In genomic region chr6:130421567-130421966, GRCh38 we compare ENCODE assay signal across 25 cellular contexts. TPM values are rescaled to one million over a fixed set of nuclear protein-coding genes. Genes with fewer than 3 reads are reported as not detected.
DNase-seq lines count a peak whose midpoint lies in the region; ATAC-seq, FAIRE-seq and TF ChIP-seq lines count a peak whose summit lies in the region.
"Had no signal": no experiment of that assay in that cellular context is flagged by ENCODE, and none has a peak within 500 bp of the region (broad histone marks: within the 10 kb centered on the region; RNA-seq: fewer than 3 reads in every experiment).

No MANE protein-coding gene starts in this region.

- no peaks in the 10 kb centered on the region for H3K36me3 Mint-ChIP-seq in astrocyte (ENCODE audit: low read depth, unreplicated experiment)
- H3K36me3 Mint-ChIP-seq in stimulated activated memory B cell treated with anti-CD40 and anti-IgM and Interleukin-4, amounts not matched to agents 10 μg/mL and 1 μg/mL and 100 μg/mL, for 72 hours: no peaks in the 10 kb centered on the region

- no peak for ATAC-seq in stimulated activated memory B cell treated with anti-CD40 and anti-IgM and Interleukin-4, amounts not matched to agents 10 μg/mL and 1 μg/mL and 100 μg/mL, for 72 hours
- ATAC-seq: PC-3, sciatic nerve had no signal

- H2AFZ ChIP-seq in astrocyte (ENCODE audit: low read depth, low read length): no peak overlapping the region
- H2AFZ ChIP-seq in smooth muscle cell (ENCODE audit: low read depth): no peak overlapping the region

- H3K36me3 ChIP-seq in astrocyte (ENCODE audit: insufficient read depth, low read length) (peaks cover 9% of the 10 kb centered on the region), smooth muscle cell (ENCODE audit: low read depth) (no peaks in the 10 kb centered on the region)
- H3K36me3 ChIP-seq: BLaER1, ovary had no signal

- H4K20me1 ChIP-seq in astrocyte (ENCODE audit: insufficient read depth, low read length) (no peaks in the 10 kb centered on the region), smooth muscle cell (ENCODE audit: low read depth) (peaks cover 4% of the 10 kb centered on the region)
- H4K20me1 ChIP-seq: BLaER1 had no signal

- H3K27ac Mint-ChIP-seq in astrocyte (ENCODE audit: unreplicated experiment): peak overlapping the region; percentile 3
- no peak overlapping the region for H3K27ac Mint-ChIP-seq in stimulated activated memory B cell treated with anti-CD40 and anti-IgM and Interleukin-4, amounts not matched to agents 10 μg/mL and 1 μg/mL and 100 μg/mL, for 72 hours

- FAIRE-seq in astrocyte (lab: Jason Lieb, UNC): peak; percentile 76
- FAIRE-seq: colon, D721Med had no signal

- H3K79me2 ChIP-seq in astrocyte (ENCODE audit: insufficient read depth, low read length): peaks cover 78% of the 10 kb centered on the region
- H3K79me2 ChIP-seq in smooth muscle cell (ENCODE audit: low read depth): peaks cover 74% of the 10 kb centered on the region

- no peaks in the 10 kb centered on the region for H3K9me3 ChIP-seq in astrocyte (ENCODE audit: insufficient read depth, low read depth, low read length)
- H3K9me3 ChIP-seq in smooth muscle cell (replicated peaks; ENCODE audit: low read depth): no peaks in the 10 kb centered on the region
- H3K9me3 ChIP-seq: BLaER1, ovary, testis had no signal

- peak overlapping the region; percentile 53 for H3K9ac ChIP-seq in astrocyte (ENCODE audit: low read length)
- no peak overlapping the region for H3K9ac ChIP-seq in smooth muscle cell (ENCODE audit: low read depth)
- H3K9ac ChIP-seq: BLaER1 had no signal

- no peak overlapping the region for H3K4me3 ChIP-seq in astrocyte (ENCODE audit: insufficient read depth, low read depth, low read length)
- H3K4me3 ChIP-seq in fibroblast of villous mesenchyme (ENCODE audit: low read depth, low read length): no peak overlapping the region
- H3K4me3 ChIP-seq in smooth muscle cell: no peak overlapping the region
- H3K4me3 ChIP-seq: BLaER1, ovary, testis had no signal

- H3K9me3 Mint-ChIP-seq in astrocyte (ENCODE audit: unreplicated experiment): no peaks in the 10 kb centered on the region
- H3K9me3 Mint-ChIP-seq in stimulated activated memory B cell treated with anti-CD40 and anti-IgM and Interleukin-4, amounts not matched to agents 10 μg/mL and 1 μg/mL and 100 μg/mL, for 72 hours: no peaks in the 10 kb centered on the region

- H3K4me2 ChIP-seq in astrocyte (ENCODE audit: low read length) (peak overlapping the region; percentile 56), smooth muscle cell (peak overlapping the region; percentile 16)
- H3K4me2 ChIP-seq: BLaER1 had no signal

- H3K27me3 ChIP-seq in astrocyte (ENCODE audit: insufficient read depth, low read length): no peaks in the 10 kb centered on the region
- no peaks in the 10 kb centered on the region for H3K27me3 ChIP-seq in smooth muscle cell (ENCODE audit: low read depth)
- H3K27me3 ChIP-seq: BLaER1, ovary, testis had no signal

- DNase-seq in HCEC 1CT: peak; percentile 60
- peak; percentile 91 for DNase-seq in astrocyte (ENCODE audit: low read depth)
- peak; percentile 72 for DNase-seq in fibroblast of villous mesenchyme (ENCODE audit: low read depth)
- DNase-seq in smooth muscle cell (lab: John Stamatoyannopoulos, UW; ENCODE audit: unreplicated experiment): no peak
- DNase-seq in H4 (ENCODE audit: low spot score): no peak
- no peak for DNase-seq in NCI-H1694 treated with DMSO at 0.1 percent for 48 hours (lab: John Stamatoyannopoulos, UW)
- DNase-seq: activated CD4-positive, alpha-beta T cell treated with anti-CD3 and anti-CD28 coated beads for 1 hour; GF-D8; GOT3; head of caudate nucleus; islet precursor cell; KBM-7; NCI-H1092 treated with DMSO at 0.1 percent for 48 hours; NCI-H748 treated with DMSO at 0.1 percent for 48 hours; ovary; PC-3; stimulated activated CD4-positive, alpha-beta T cell treated with anti-CD3 and anti-CD28 coated beads, Interleukin-4, amount 100 ng/mL, for 1 hour; T-helper 9 cell; testis had no signal

- H3K4me3 Mint-ChIP-seq in astrocyte (ENCODE audit: unreplicated experiment): no peak overlapping the region
- H3K4me3 Mint-ChIP-seq in stimulated activated memory B cell treated with anti-CD40 and anti-IgM and Interleukin-4, amounts not matched to agents 10 μg/mL and 1 μg/mL and 100 μg/mL, for 72 hours: no peak overlapping the region

- peaks cover 38% of the 10 kb centered on the region for H3K4me1 Mint-ChIP-seq in astrocyte (ENCODE audit: low read depth, unreplicated experiment)
- no peaks in the 10 kb centered on the region for H3K4me1 Mint-ChIP-seq in stimulated activated memory B cell treated with anti-CD40 and anti-IgM and Interleukin-4, amounts not matched to agents 10 μg/mL and 1 μg/mL and 100 μg/mL, for 72 hours

- H3K27ac ChIP-seq in astrocyte (ENCODE audit: low read depth, low read length) (peak overlapping the region; percentile 75), smooth muscle cell (ENCODE audit: low read depth) (peak overlapping the region; percentile 97)
- H3K27ac ChIP-seq: BLaER1, HL-60, ovary, testis had no signal

- 35% methylated on average over 1 of the region's 1 CpG for WGBS in smooth muscle cell (ENCODE audit: low lambda C conversion rate)

- TF ChIP-seq CTCF in astrocyte (IDR thresholded peaks at IDR 0.05; ENCODE audit: insufficient read depth, low read depth, low read length) (no peak), fibroblast of villous mesenchyme (IDR thresholded peaks at IDR 0.05; ENCODE audit: insufficient read depth, low read depth, low read length) (no peak), smooth muscle cell (IDR thresholded peaks at IDR 0.05; ENCODE audit: borderline replicate concordance, insufficient read depth, poor library complexity, severe bottlenecking) (no peak)

- peaks cover 13% of the 10 kb centered on the region for H3F3A ChIP-seq in smooth muscle cell (ENCODE audit: low read depth)

- H3K4me1 ChIP-seq in astrocyte (ENCODE audit: insufficient read depth, low read length): peaks cover 33% of the 10 kb centered on the region
- peaks cover 24% of the 10 kb centered on the region for H3K4me1 ChIP-seq in smooth muscle cell (ENCODE audit: low read depth)
- H3K4me1 ChIP-seq: BLaER1, testis had no signal

- no peaks in the 10 kb centered on the region for H3K27me3 Mint-ChIP-seq in astrocyte (ENCODE audit: low read depth, unreplicated experiment)
- no peaks in the 10 kb centered on the region for H3K27me3 Mint-ChIP-seq in stimulated activated memory B cell treated with anti-CD40 and anti-IgM and Interleukin-4, amounts not matched to agents 10 μg/mL and 1 μg/mL and 100 μg/mL, for 72 hours

RNA-seq across cellular contexts. Expression of gene TMEM200A, which starts 55.8 kb away (rescaled TPM):
- 14.9 and 17.3 TPM in 2 replicates for total RNA-seq in astrocyte
- total RNA-seq in fibroblast of villous mesenchyme: 43.6 and 47.7 TPM in 2 replicates
- total RNA-seq in smooth muscle cell: 116 and 126 TPM in 2 replicates
- polyA plus RNA-seq in smooth muscle cell: 71.0 and 84.7 TPM in 2 replicates
- 1.2 and 1.9 TPM in 2 replicates for total RNA-seq in H4 (2014; rRNA removed; shearing (Covaris generic))

Comparison
In these comparisons a context has a peak if more than half of its experiments do, and no peak if none do; other contexts are left out.
1. DNase-seq: peak in HCEC 1CT (single experiment), astrocyte (single experiment) and fibroblast of villous mesenchyme (single experiment); none in smooth muscle cell (single experiment), H4 (single experiment) and NCI-H1694 treated with DMSO at 0.1 percent for 48 hours (single experiment).